ENCODE assay signal across 7 cellular contexts in genomic region chr5:175796536-175797499, GRCh38.
DNase-seq lines count a peak whose midpoint lies in the region; ATAC-seq and TF ChIP-seq lines count a peak whose summit lies in the region.

No MANE protein-coding gene starts in this region.

- TF ChIP-seq CTCF in GM13977 (IDR thresholded peaks at IDR 0.05; ENCODE audit: extremely low read depth, insufficient read depth, missing control alignments) = no peak

- peaks cover 12% of the 10 kb centered on the region for H3K4me1 Mint-ChIP-seq in activated T-cell treated with anti-CD3 and anti-CD28 coated beads, Interleukin-2, amount 50 U/mL, for 4 hours (ENCODE audit: low read depth)
- peaks cover 5 to 25% (median 12%) of the 10 kb centered on the region in 4 donors for H3K4me1 Mint-ChIP-seq in naive thymus-derived CD8-positive, alpha-beta T cell
- H3K4me1 Mint-ChIP-seq in stimulated activated effector memory CD8-positive, alpha-beta T cell treated with anti-CD3 and anti-CD28 coated beads, Interleukin-12 subunit alpha, Interleukin-12 subunit beta, amount 100 ng/mL, for 72 hours = peaks cover 12% of the 10 kb centered on the region

- peaks cover 68% of the 10 kb centered on the region for H3K27me3 Mint-ChIP-seq in activated T-cell treated with anti-CD3 and anti-CD28 coated beads, Interleukin-2, amount 50 U/mL, for 4 hours (ENCODE audit: low read depth)
- H3K27me3 Mint-ChIP-seq in naive thymus-derived CD8-positive, alpha-beta T cell = peaks cover 36 to 75% (median 72%) of the 10 kb centered on the region in 5 donors

- ATAC-seq in HG03108 (IDR thresholded peaks at IDR 0.05; ENCODE audit: unreplicated experiment) (peak; percentile 88), esophagus mucosa (peak; percentile 99)
- ATAC-seq in activated T-cell treated with anti-CD3 and anti-CD28 coated beads, Interleukin-2, amount 50 U/mL, for 4 hours = peak; percentile 98 to 99
- ATAC-seq in naive thymus-derived CD8-positive, alpha-beta T cell = peak; percentile 98
- peak; percentile 95 for ATAC-seq in stimulated activated effector memory CD8-positive, alpha-beta T cell treated with anti-CD3 and anti-CD28 coated beads, Interleukin-12 subunit alpha, Interleukin-12 subunit beta, amount 100 ng/mL, for 72 hours

- in situ Hi-C loops in GM13977 (cut with MboI; ENCODE audit: low pct_unique_long_range_greater_than_20kb, low sequenced_read_pairs, unreplicated experiment) = no loop called here

- no peaks in the 10 kb centered on the region for H3K36me3 Mint-ChIP-seq in activated T-cell treated with anti-CD3 and anti-CD28 coated beads, Interleukin-2, amount 50 U/mL, for 4 hours (ENCODE audit: insufficient read depth)
- H3K36me3 Mint-ChIP-seq in naive thymus-derived CD8-positive, alpha-beta T cell = peaks cover 0 to 8% (median 4%) of the 10 kb centered on the region in 3 donors
- no peaks in the 10 kb centered on the region for H3K36me3 Mint-ChIP-seq in stimulated activated effector memory CD8-positive, alpha-beta T cell treated with anti-CD3 and anti-CD28 coated beads, Interleukin-12 subunit alpha, Interleukin-12 subunit beta, amount 100 ng/mL, for 72 hours

- H3K4me3 Mint-ChIP-seq in activated T-cell treated with anti-CD3 and anti-CD28 coated beads, Interleukin-2, amount 50 U/mL, for 4 hours = no peak overlapping the region
- peak overlapping the region in 2 of 10 donors; percentile 39 to 49 for H3K4me3 Mint-ChIP-seq in naive thymus-derived CD8-positive, alpha-beta T cell
- no peak overlapping the region for H3K4me3 Mint-ChIP-seq in stimulated activated effector memory CD8-positive, alpha-beta T cell treated with anti-CD3 and anti-CD28 coated beads, Interleukin-12 subunit alpha, Interleukin-12 subunit beta, amount 100 ng/mL, for 72 hours

- peak overlapping the region in 1 of 10 donors; percentile 49 for H3K27ac Mint-ChIP-seq in naive thymus-derived CD8-positive, alpha-beta T cell
- no peak overlapping the region for H3K27ac Mint-ChIP-seq in stimulated activated effector memory CD8-positive, alpha-beta T cell treated with anti-CD3 and anti-CD28 coated beads, Interleukin-12 subunit alpha, Interleukin-12 subunit beta, amount 100 ng/mL, for 72 hours

- POLR2A ChIA-PET in naive thymus-derived CD8-positive, alpha-beta T cell (lab: Charles Lee) = interaction anchor here (1.0 kb wide), 1 partner anchor 75 kb away, joined by 3 read pairs; the partner anchor contains the start of gene CPLX2

- DNase-seq in GM13977 (ENCODE audit: low spot score) (peak; percentile 81), NCI-H774 (lab: John Stamatoyannopoulos, UW) (peak; percentile 25)
- peak; percentile 59 for DNase-seq in activated T-cell treated with anti-CD3 and anti-CD28 coated beads, Interleukin-2, amount 50 U/mL, for 4 hours
- peak; percentile 71 to 90 (median 84) for DNase-seq in naive thymus-derived CD8-positive, alpha-beta T cell
- peak; percentile 61 to 79 for DNase-seq in stimulated activated effector memory CD8-positive, alpha-beta T cell treated with anti-CD3 and anti-CD28 coated beads, Interleukin-12 subunit alpha, Interleukin-12 subunit beta, amount 100 ng/mL, for 72 hours (ENCODE audit: low spot score in 2 of 2)

- H3K9me3 Mint-ChIP-seq in activated T-cell treated with anti-CD3 and anti-CD28 coated beads, Interleukin-2, amount 50 U/mL, for 4 hours = no peaks in the 10 kb centered on the region
- H3K9me3 Mint-ChIP-seq in naive thymus-derived CD8-positive, alpha-beta T cell = peaks cover 0 to 18% (median 3%) of the 10 kb centered on the region in 9 donors
- H3K9me3 Mint-ChIP-seq in stimulated activated effector memory CD8-positive, alpha-beta T cell treated with anti-CD3 and anti-CD28 coated beads, Interleukin-12 subunit alpha, Interleukin-12 subunit beta, amount 100 ng/mL, for 72 hours = peaks cover 3% of the 10 kb centered on the region

Comparison
In these comparisons a context has a peak if more than half of its experiments do, and no peak if none do; other contexts are left out.
1. Peak in every context shown above with its lines: DNase-seq and ATAC-seq.
2. DNase-seq: peak in every context shown above with its lines; median percentile 84 in naive thymus-derived CD8-positive, alpha-beta T cell; 81 in GM13977; 70 in stimulated activated effector memory CD8-positive, alpha-beta T cell treated with anti-CD3 and anti-CD28 coated beads, Interleukin-12 subunit alpha, Interleukin-12 subunit beta, amount 100 ng/mL, for 72 hours; 59 in activated T-cell treated with anti-CD3 and anti-CD28 coated beads, Interleukin-2, amount 50 U/mL, for 4 hours; 25 in NCI-H774.